In genomic region chr11:108724974-108725689, GRCh38 we compare ENCODE assay signal across 3 cellular contexts.
TF ChIP-seq lines count a peak whose summit lies in the region.

No MANE protein-coding gene starts in this region.

TF ChIP-seq in A549, 52 proteins besides CTCF, POLR2A, EP300 and RAD21:
- TF ChIP-seq ZFP36 (IDR thresholded peaks at IDR 0.05; ENCODE audit: borderline replicate concordance, partially characterized antibody) = peak; percentile 42
- 0 out of 2 replicates have a peak, but pooled peaks have one; percentile 19 for TF ChIP-seq KDM1A (IDR thresholded peaks at IDR 0.05; ENCODE audit: low read depth)
- peak; percentile 46 for TF ChIP-seq MAFK (IDR thresholded peaks at IDR 0.05; ENCODE audit: partially characterized antibody)
- no peak for TF ChIP-seq BHLHE40 (IDR thresholded peaks at IDR 0.05; ENCODE audit: low read depth, low read length)

TF ChIP-seq in IMR-90, 13 proteins besides CTCF, POLR2A, EP300 and RAD21:
- no peak for TF ChIP-seq RFX5 (IDR thresholded peaks at IDR 0.05; ENCODE audit: low read depth, low read length)
- TF ChIP-seq MAFK (IDR thresholded peaks at IDR 0.05; ENCODE audit: low read depth, low read length) = peak; percentile 79
- no peak for TF ChIP-seq MXI1 (IDR thresholded peaks at IDR 0.05; ENCODE audit: borderline replicate concordance, low read depth, low read length)
- no peak for TF ChIP-seq SMC3 (IDR thresholded peaks at IDR 0.05; ENCODE audit: low read depth, low read length)

TF ChIP-seq in K562, 482 proteins besides CTCF, POLR2A, EP300 and RAD21 (continues in another document):
- no peak for TF ChIP-seq MYNN (IDR thresholded peaks at IDR 0.05)
- TF ChIP-seq MYNN (CRISPR knock-in tag; IDR thresholded peaks at IDR 0.05) = no peak
- no peak for TF ChIP-seq FOXJ2 (tag; IDR thresholded peaks at IDR 0.05)
- TF ChIP-seq PHF21A (IDR thresholded peaks at IDR 0.05; ENCODE audit: borderline replicate concordance, low read depth) = no peak
- TF ChIP-seq MAFK (IDR thresholded peaks at IDR 0.05; ENCODE audit: low read length) = peak; percentile 47; the same call in 1 of the 2 replicates
- no peak for TF ChIP-seq NCOA4 (IDR thresholded peaks at IDR 0.05; ENCODE audit: partially characterized antibody)
- TF ChIP-seq RREB1 (CRISPR knock-in tag; IDR thresholded peaks at IDR 0.05) = no peak
- TF ChIP-seq ZNF764 (CRISPR knock-in tag; IDR thresholded peaks at IDR 0.05; ENCODE audit: low read depth) = no peak
- no peak for TF ChIP-seq ASH1L (IDR thresholded peaks at IDR 0.05; ENCODE audit: borderline replicate concordance, low read depth, partially characterized antibody)
- TF ChIP-seq NR0B1 (IDR thresholded peaks at IDR 0.05; ENCODE audit: partially characterized antibody) = no peak
- no peak for TF ChIP-seq CBX2 (IDR thresholded peaks at IDR 0.05; ENCODE audit: insufficient read depth, low read length, poor library complexity, severe bottlenecking)
- 0 out of 4 replicates have a peak, but pooled peaks of 1 of the 2 experiments have one; percentile 16 for TF ChIP-seq TRIM24 (IDR thresholded peaks at IDR 0.05)
- no peak for TF ChIP-seq HMGN3 (IDR thresholded peaks at IDR 0.05; ENCODE audit: borderline replicate concordance, extremely low read depth, insufficient read length, low read depth, low read length)
- TF ChIP-seq FOXA1 (IDR thresholded peaks at IDR 0.05; ENCODE audit: borderline replicate concordance) = no peak
- no peak for TF ChIP-seq CREB5 (CRISPR knock-in tag; IDR thresholded peaks at IDR 0.05)
- peak; percentile 77 for TF ChIP-seq C11orf30 (IDR thresholded peaks at IDR 0.05; ENCODE audit: low read depth)
- peak; percentile 57; the same call in 1 of the 2 replicates for TF ChIP-seq MAFG (tag; conservative IDR thresholded peaks at IDR 0.05)
- no peak for TF ChIP-seq ZNF274 (IDR thresholded peaks at IDR 0.05; ENCODE audit: borderline replicate concordance, low read depth, low read length)
- TF ChIP-seq THAP7 (CRISPR knock-in tag; IDR thresholded peaks at IDR 0.05) = no peak
- no peak for TF ChIP-seq NR4A1 (CRISPR knock-in tag; IDR thresholded peaks at IDR 0.05)
- no peak for TF ChIP-seq NR4A1 (tag; IDR thresholded peaks at IDR 0.05)
- TF ChIP-seq ATF3 (IDR thresholded peaks at IDR 0.05) = no peak
- no peak for TF ChIP-seq ATF3 (CRISPR knock-in tag; conservative IDR thresholded peaks at IDR 0.05)
- TF ChIP-seq ZNF76 (CRISPR knock-in tag; IDR thresholded peaks at IDR 0.05; ENCODE audit: borderline replicate concordance) = no peak
- no peak for TF ChIP-seq THAP12 (CRISPR knock-in tag; IDR thresholded peaks at IDR 0.05)
- TF ChIP-seq PRMT5 (CRISPR knock-in tag; IDR thresholded peaks at IDR 0.05) = no peak
- no peak for TF ChIP-seq PKNOX1 (IDR thresholded peaks at IDR 0.05)
- no peak for TF ChIP-seq PRPF4 (IDR thresholded peaks at IDR 0.05; ENCODE audit: insufficient read depth, low read depth, low read length, poor library complexity, severe bottlenecking)
- TF ChIP-seq EP400 (IDR thresholded peaks at IDR 0.05) = no peak
- TF ChIP-seq ZNF316 (IDR thresholded peaks at IDR 0.05) = peak; percentile 90
- no peak for TF ChIP-seq ZFP30 (CRISPR knock-in tag; IDR thresholded peaks at IDR 0.05; ENCODE audit: borderline replicate concordance)
- no peak for TF ChIP-seq NCOA2 (IDR thresholded peaks at IDR 0.05; ENCODE audit: partially characterized antibody in 2 of 2)
- no peak for TF ChIP-seq HNRNPLL (IDR thresholded peaks at IDR 0.05; ENCODE audit: low read depth, low read length, poor library complexity, severe bottlenecking)
- no peak for TF ChIP-seq ID3 (CRISPR knock-in tag; IDR thresholded peaks at IDR 0.05)
- no peak for TF ChIP-seq ID3 (tag; IDR thresholded peaks at IDR 0.05)
- no peak for TF ChIP-seq SMARCB1 (IDR thresholded peaks at IDR 0.05; ENCODE audit: insufficient read length, low read depth)
- TF ChIP-seq BCOR (IDR thresholded peaks at IDR 0.05) = no peak
- TF ChIP-seq TAF15 (IDR thresholded peaks at IDR 0.05; ENCODE audit: low read depth, low read length) = no peak
- no peak for TF ChIP-seq GTF2F1 (IDR thresholded peaks at IDR 0.05; ENCODE audit: low read depth, low read length)
- TF ChIP-seq HBP1 (CRISPR knock-in tag; IDR thresholded peaks at IDR 0.05) = no peak
- TF ChIP-seq LCOR (CRISPR knock-in tag; IDR thresholded peaks at IDR 0.05) = no peak
- TF ChIP-seq ARHGAP35 (IDR thresholded peaks at IDR 0.05; ENCODE audit: partially characterized antibody) = no peak
- no peak for TF ChIP-seq MLLT1 (IDR thresholded peaks at IDR 0.05)
